1 cellular context compared by ENCODE assay signal in the genomic region with DNA sequence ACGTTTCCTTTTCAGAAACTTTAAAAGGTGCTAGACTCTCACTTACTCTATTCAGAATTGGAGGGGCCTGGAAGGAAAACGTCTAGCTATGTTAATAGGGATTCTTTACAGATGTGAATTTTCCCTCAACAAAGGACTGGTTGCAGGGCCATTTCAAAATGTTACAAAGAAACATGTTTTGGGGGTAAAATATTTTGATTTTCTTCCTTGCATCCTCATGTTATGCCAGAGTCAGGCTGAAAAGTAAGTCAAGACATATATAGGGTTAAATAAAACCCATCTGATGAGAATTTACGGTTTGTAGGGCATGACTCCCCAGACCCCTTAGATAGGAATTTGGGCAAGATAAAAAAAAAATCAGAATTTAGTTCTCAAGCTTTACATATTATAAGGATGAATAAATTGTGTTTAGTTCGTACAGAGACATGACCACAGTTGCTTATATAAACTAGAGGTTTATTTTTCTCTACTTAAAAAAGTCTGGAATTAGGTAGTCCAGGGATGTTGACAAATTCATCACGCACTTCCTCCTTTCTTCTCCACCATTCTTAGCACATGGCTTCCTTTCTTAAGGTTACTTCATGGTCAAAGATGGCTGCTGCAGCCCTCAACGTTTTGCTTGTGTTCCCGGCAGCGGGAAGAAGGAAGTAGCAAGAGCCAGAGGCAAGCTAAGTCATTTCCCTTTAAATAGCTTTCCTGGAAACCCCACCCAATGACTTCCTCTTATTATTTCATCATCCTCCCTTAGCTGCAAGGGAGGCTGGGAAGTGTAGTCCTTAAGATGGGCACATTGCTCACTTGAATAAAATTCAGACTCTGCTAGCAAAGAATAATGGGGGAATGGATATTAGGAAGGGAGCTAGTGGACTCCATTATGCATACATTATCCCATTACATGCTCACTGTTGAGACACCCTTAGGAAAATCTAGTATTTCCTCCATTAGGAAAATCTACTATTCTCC.
A peak's percentile ranks its signal among the peaks of the same experiment; 100 is the strongest.
TF ChIP-seq lines count a peak whose summit lies in the region.

No MANE protein-coding gene starts in this region.

TF ChIP-seq in K562, 482 proteins besides CTCF, POLR2A, EP300 and RAD21 (continued from another document and continues in another):
- peak; percentile 59 for TF ChIP-seq POLR2G (IDR thresholded peaks at IDR 0.05; ENCODE audit: low read depth, low read length)
- 0 out of 2 replicates have a peak, but pooled peaks have one; percentile 20 for TF ChIP-seq SMARCE1 (IDR thresholded peaks at IDR 0.05)
- TF ChIP-seq ZNF140 (CRISPR knock-in tag; IDR thresholded peaks at IDR 0.05): peak; percentile 68; the same call in 1 of the 2 replicates
- TF ChIP-seq RB1 (IDR thresholded peaks at IDR 0.05; ENCODE audit: low read depth): 0 out of 2 replicates have a peak, but pooled peaks have one; percentile 17
- TF ChIP-seq ETV5 (CRISPR knock-in tag; IDR thresholded peaks at IDR 0.05; ENCODE audit: low read depth): peak; percentile 70; the same call in 1 of the 2 replicates
- TF ChIP-seq, protein P1, sequence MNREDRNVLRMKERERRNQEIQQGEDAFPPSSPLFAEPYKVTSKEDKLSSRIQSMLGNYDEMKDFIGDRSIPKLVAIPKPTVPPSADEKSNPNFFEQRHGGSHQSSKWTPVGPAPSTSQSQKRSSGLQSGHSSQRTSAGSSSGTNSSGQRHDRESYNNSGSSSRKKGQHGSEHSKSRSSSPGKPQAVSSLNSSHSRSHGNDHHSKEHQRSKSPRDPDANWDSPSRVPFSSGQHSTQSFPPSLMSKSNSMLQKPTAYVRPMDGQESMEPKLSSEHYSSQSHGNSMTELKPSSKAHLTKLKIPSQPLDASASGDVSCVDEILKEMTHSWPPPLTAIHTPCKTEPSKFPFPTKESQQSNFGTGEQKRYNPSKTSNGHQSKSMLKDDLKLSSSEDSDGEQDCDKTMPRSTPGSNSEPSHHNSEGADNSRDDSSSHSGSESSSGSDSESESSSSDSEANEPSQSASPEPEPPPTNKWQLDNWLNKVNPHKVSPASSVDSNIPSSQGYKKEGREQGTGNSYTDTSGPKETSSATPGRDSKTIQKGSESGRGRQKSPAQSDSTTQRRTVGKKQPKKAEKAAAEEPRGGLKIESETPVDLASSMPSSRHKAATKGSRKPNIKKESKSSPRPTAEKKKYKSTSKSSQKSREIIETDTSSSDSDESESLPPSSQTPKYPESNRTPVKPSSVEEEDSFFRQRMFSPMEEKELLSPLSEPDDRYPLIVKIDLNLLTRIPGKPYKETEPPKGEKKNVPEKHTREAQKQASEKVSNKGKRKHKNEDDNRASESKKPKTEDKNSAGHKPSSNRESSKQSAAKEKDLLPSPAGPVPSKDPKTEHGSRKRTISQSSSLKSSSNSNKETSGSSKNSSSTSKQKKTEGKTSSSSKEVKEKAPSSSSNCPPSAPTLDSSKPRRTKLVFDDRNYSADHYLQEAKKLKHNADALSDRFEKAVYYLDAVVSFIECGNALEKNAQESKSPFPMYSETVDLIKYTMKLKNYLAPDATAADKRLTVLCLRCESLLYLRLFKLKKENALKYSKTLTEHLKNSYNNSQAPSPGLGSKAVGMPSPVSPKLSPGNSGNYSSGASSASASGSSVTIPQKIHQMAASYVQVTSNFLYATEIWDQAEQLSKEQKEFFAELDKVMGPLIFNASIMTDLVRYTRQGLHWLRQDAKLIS (CRISPR knock-in tag; IDR thresholded peaks at IDR 0.05): peak; percentile 80
- TF ChIP-seq ZNF76 (CRISPR knock-in tag; IDR thresholded peaks at IDR 0.05; ENCODE audit: borderline replicate concordance): peak; percentile 88
- TF ChIP-seq SIX5 (IDR thresholded peaks at IDR 0.05; ENCODE audit: borderline replicate concordance in 1 of 2, insufficient read depth in 1 of 2, low read depth in 1 of 2, low read length in 2 of 2): peak; percentile 67 to 86
- TF ChIP-seq, protein P2, sequence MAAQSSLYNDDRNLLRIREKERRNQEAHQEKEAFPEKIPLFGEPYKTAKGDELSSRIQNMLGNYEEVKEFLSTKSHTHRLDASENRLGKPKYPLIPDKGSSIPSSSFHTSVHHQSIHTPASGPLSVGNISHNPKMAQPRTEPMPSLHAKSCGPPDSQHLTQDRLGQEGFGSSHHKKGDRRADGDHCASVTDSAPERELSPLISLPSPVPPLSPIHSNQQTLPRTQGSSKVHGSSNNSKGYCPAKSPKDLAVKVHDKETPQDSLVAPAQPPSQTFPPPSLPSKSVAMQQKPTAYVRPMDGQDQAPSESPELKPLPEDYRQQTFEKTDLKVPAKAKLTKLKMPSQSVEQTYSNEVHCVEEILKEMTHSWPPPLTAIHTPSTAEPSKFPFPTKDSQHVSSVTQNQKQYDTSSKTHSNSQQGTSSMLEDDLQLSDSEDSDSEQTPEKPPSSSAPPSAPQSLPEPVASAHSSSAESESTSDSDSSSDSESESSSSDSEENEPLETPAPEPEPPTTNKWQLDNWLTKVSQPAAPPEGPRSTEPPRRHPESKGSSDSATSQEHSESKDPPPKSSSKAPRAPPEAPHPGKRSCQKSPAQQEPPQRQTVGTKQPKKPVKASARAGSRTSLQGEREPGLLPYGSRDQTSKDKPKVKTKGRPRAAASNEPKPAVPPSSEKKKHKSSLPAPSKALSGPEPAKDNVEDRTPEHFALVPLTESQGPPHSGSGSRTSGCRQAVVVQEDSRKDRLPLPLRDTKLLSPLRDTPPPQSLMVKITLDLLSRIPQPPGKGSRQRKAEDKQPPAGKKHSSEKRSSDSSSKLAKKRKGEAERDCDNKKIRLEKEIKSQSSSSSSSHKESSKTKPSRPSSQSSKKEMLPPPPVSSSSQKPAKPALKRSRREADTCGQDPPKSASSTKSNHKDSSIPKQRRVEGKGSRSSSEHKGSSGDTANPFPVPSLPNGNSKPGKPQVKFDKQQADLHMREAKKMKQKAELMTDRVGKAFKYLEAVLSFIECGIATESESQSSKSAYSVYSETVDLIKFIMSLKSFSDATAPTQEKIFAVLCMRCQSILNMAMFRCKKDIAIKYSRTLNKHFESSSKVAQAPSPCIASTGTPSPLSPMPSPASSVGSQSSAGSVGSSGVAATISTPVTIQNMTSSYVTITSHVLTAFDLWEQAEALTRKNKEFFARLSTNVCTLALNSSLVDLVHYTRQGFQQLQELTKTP (IDR thresholded peaks at IDR 0.05; ENCODE audit: low read depth in 1 of 2, partially characterized antibody in 2 of 2): peak; percentile 54 to 88
- peak in 1 of 2 experiments; percentile 73; a peak in 3 of 4 replicates for TF ChIP-seq TBL1XR1 (IDR thresholded peaks at IDR 0.05; ENCODE audit: low read length in 2 of 2)
- peak; percentile 91 for TF ChIP-seq GABPA (tag; conservative IDR thresholded peaks at IDR 0.05; ENCODE audit: low read depth)
- TF ChIP-seq ETV1 (tag; conservative IDR thresholded peaks at IDR 0.05; ENCODE audit: low read depth): peak; percentile 88
- peak; percentile 93 for TF ChIP-seq MEF2D (tag; conservative IDR thresholded peaks at IDR 0.05; ENCODE audit: low read depth)
- TF ChIP-seq DPF2 (IDR thresholded peaks at IDR 0.05): peak; percentile 57; the same call in 1 of the 2 replicates
- TF ChIP-seq MAFK (IDR thresholded peaks at IDR 0.05; ENCODE audit: low read length): peak; percentile 42; the same call in 1 of the 2 replicates
- peak; percentile 70; the same call in 1 of the 2 replicates for TF ChIP-seq HSF4 (CRISPR knock-in tag; IDR thresholded peaks at IDR 0.05; ENCODE audit: borderline replicate concordance)
- TF ChIP-seq PML (IDR thresholded peaks at IDR 0.05; ENCODE audit: low read length): peak; percentile 24; the same call in 1 of the 2 replicates
- 0 out of 4 replicates have a peak, but pooled peaks have one; percentile 4 to 26 for TF ChIP-seq FOXA3 (CRISPR knock-in tag; conservative IDR thresholded peaks at IDR 0.05 in 1 of 2, IDR thresholded peaks at IDR 0.05 in 1 of 2)
- TF ChIP-seq, protein P3, sequence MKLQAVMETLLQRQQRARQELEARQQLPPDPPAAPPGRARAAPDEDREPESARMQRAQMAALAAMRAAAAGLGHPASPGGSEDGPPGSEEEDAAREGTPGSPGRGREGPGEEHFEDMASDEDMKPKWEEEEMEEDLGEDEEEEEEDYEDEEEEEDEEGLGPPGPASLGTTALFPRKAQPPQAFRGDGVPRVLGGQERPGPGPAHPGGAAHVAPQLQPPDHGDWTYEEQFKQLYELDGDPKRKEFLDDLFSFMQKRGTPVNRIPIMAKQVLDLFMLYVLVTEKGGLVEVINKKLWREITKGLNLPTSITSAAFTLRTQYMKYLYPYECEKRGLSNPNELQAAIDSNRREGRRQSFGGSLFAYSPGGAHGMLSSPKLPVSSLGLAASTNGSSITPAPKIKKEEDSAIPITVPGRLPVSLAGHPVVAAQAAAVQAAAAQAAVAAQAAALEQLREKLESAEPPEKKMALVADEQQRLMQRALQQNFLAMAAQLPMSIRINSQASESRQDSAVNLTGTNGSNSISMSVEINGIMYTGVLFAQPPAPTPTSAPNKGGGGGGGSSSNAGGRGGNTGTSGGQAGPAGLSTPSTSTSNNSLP (IDR thresholded peaks at IDR 0.05; ENCODE audit: borderline replicate concordance, low read depth, low read length): 0 out of 2 replicates have a peak, but pooled peaks have one; percentile 38
- TF ChIP-seq, protein P4, sequence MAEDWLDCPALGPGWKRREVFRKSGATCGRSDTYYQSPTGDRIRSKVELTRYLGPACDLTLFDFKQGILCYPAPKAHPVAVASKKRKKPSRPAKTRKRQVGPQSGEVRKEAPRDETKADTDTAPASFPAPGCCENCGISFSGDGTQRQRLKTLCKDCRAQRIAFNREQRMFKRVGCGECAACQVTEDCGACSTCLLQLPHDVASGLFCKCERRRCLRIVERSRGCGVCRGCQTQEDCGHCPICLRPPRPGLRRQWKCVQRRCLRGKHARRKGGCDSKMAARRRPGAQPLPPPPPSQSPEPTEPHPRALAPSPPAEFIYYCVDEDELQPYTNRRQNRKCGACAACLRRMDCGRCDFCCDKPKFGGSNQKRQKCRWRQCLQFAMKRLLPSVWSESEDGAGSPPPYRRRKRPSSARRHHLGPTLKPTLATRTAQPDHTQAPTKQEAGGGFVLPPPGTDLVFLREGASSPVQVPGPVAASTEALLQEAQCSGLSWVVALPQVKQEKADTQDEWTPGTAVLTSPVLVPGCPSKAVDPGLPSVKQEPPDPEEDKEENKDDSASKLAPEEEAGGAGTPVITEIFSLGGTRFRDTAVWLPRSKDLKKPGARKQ (CRISPR knock-in tag; IDR thresholded peaks at IDR 0.05): 0 out of 2 replicates have a peak, but pooled peaks have one; percentile 36
- peak; percentile 79 for TF ChIP-seq NFE2 (IDR thresholded peaks at IDR 0.05; ENCODE audit: low read depth)
- TF ChIP-seq BACH1 (tag; IDR thresholded peaks at IDR 0.05): peak; percentile 90
- peak; percentile 58 for TF ChIP-seq POLR2AphosphoS5 (IDR thresholded peaks at IDR 0.05; ENCODE audit: control insufficient read depth, insufficient read depth, low read depth, low read length)
- peak; percentile 28; the same call in 1 of the 2 replicates for TF ChIP-seq LEF1 (IDR thresholded peaks at IDR 0.05)
- peak; percentile 66; the same call in 1 of the 2 replicates for TF ChIP-seq HDAC2 (IDR thresholded peaks at IDR 0.05)
- peak; percentile 96 for TF ChIP-seq SPI1 (IDR thresholded peaks at IDR 0.05; ENCODE audit: borderline replicate concordance, low read depth, low read length)
- TF ChIP-seq, protein P5, sequence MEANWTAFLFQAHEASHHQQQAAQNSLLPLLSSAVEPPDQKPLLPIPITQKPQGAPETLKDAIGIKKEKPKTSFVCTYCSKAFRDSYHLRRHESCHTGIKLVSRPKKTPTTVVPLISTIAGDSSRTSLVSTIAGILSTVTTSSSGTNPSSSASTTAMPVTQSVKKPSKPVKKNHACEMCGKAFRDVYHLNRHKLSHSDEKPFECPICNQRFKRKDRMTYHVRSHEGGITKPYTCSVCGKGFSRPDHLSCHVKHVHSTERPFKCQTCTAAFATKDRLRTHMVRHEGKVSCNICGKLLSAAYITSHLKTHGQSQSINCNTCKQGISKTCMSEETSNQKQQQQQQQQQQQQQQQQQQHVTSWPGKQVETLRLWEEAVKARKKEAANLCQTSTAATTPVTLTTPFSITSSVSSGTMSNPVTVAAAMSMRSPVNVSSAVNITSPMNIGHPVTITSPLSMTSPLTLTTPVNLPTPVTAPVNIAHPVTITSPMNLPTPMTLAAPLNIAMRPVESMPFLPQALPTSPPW (CRISPR knock-in tag; IDR thresholded peaks at IDR 0.05): peak; percentile 60
- peak; percentile 69 for TF ChIP-seq ASH1L (IDR thresholded peaks at IDR 0.05; ENCODE audit: borderline replicate concordance, low read depth, partially characterized antibody)
- TF ChIP-seq, protein P6, sequence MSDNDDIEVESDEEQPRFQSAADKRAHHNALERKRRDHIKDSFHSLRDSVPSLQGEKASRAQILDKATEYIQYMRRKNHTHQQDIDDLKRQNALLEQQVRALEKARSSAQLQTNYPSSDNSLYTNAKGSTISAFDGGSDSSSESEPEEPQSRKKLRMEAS (CRISPR knock-in tag; IDR thresholded peaks at IDR 0.05): peak; percentile 88
- TF ChIP-seq MAFG (tag; conservative IDR thresholded peaks at IDR 0.05): peak; percentile 52
- peak; percentile 97 for TF ChIP-seq DMBX1 (CRISPR knock-in tag; IDR thresholded peaks at IDR 0.05; ENCODE audit: borderline replicate concordance)
- TF ChIP-seq, protein P7, sequence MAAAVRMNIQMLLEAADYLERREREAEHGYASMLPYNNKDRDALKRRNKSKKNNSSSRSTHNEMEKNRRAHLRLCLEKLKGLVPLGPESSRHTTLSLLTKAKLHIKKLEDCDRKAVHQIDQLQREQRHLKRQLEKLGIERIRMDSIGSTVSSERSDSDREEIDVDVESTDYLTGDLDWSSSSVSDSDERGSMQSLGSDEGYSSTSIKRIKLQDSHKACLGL (CRISPR knock-in tag; IDR thresholded peaks at IDR 0.05; ENCODE audit: borderline replicate concordance, poor library complexity, severe bottlenecking): peak; percentile 66
- 0 out of 2 replicates have a peak, but pooled peaks have one; percentile 21 for TF ChIP-seq E2F3 (CRISPR knock-in tag; IDR thresholded peaks at IDR 0.05)
- peak; percentile 86 for TF ChIP-seq MYC (IDR thresholded peaks at IDR 0.05; ENCODE audit: low read depth, low read length)
- TF ChIP-seq MYC (CRISPR knock-in tag; IDR thresholded peaks at IDR 0.05; ENCODE audit: borderline replicate concordance, low read depth): peak; percentile 62
- TF ChIP-seq, protein P8, sequence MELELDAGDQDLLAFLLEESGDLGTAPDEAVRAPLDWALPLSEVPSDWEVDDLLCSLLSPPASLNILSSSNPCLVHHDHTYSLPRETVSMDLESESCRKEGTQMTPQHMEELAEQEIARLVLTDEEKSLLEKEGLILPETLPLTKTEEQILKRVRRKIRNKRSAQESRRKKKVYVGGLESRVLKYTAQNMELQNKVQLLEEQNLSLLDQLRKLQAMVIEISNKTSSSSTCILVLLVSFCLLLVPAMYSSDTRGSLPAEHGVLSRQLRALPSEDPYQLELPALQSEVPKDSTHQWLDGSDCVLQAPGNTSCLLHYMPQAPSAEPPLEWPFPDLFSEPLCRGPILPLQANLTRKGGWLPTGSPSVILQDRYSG (tag; conservative IDR thresholded peaks at IDR 0.05; ENCODE audit: low read depth): peak; percentile 97
- TF ChIP-seq ZNF134 (CRISPR knock-in tag; conservative IDR thresholded peaks at IDR 0.05): peak; percentile 67
- TF ChIP-seq ZNF584 (CRISPR knock-in tag; IDR thresholded peaks at IDR 0.05; ENCODE audit: low read depth): peak; percentile 92
- TF ChIP-seq NR4A1 (CRISPR knock-in tag; IDR thresholded peaks at IDR 0.05): 0 out of 2 replicates have a peak, but pooled peaks have one; percentile 83
- TF ChIP-seq NR4A1 (tag; IDR thresholded peaks at IDR 0.05): peak; percentile 97
- TF ChIP-seq, protein P9, sequence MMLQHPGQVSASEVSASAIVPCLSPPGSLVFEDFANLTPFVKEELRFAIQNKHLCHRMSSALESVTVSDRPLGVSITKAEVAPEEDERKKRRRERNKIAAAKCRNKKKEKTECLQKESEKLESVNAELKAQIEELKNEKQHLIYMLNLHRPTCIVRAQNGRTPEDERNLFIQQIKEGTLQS (IDR thresholded peaks at IDR 0.05): peak; percentile 100
- TF ChIP-seq, protein P9 (CRISPR knock-in tag; conservative IDR thresholded peaks at IDR 0.05): peak; percentile 98
